10 cellular contexts compared by ENCODE assay signal in the genomic region with DNA sequence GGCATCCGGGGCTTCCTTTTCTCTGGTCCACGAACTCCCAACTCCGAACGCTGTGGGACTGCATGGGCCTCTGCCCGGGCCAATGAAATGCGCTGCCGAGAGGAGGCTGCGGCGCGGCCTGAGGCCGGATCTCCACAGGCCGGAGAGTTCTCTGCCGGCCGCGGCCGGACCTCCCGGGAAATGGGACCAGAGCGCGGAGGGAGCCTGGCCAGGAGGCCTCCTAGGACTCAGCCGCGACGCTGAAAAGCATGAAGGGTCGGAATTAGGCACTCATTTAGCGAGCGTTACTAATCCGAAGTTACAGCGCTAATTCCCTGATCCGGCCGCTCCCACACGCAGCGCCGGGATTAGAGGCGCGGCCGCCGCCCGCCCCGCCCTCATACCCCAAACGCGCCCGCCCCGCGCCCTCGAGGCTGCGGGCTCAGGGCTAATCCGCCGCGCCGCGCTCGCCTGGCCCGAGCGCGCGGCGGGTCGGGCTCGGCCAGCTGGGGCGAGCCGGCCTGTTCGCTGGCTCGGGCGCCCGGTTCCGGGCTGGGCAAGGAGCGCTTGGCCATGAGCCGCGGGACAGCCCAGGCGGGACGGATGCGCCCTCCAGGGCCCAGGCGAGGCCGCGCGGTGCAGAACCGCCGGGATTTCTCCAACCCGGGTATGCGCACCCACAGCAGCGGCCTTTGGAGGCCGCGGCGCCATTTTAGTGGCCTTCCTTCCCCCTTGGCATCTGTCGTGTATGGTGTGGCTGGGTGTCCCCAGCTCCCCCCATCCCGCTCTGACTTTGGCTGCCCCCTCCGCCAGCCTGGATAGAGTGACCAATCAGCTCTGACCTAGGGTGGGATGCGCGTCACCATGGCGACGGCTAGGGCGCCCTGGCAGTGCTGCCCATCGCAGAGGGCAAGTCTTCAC. TPM values are rescaled to one million over a fixed set of nuclear protein-coding genes. Genes with fewer than 3 reads are reported as not detected.
DNase-seq lines count a peak whose midpoint lies in the region; ATAC-seq and TF ChIP-seq lines count a peak whose summit lies in the region.
"Had no signal": no experiment of that assay in that cellular context is flagged by ENCODE, and none has a peak within 500 bp of the region (broad histone marks: within the 10 kb centered on the region; RNA-seq: fewer than 3 reads in every experiment).

No MANE protein-coding gene starts in this region.

- no peaks in the 10 kb centered on the region for H3K36me3 ChIP-seq in fibroblast of lung (ENCODE audit: control insufficient read depth, insufficient read depth, low read length)

- no peaks in the 10 kb centered on the region for H4K20me1 ChIP-seq in fibroblast of lung (ENCODE audit: control insufficient read depth, extremely low read depth, insufficient read depth, low read length)

- peak; percentile 66 for ATAC-seq in Right ventricle myocardium inferior
- ATAC-seq in HG02981 (IDR thresholded peaks at IDR 0.05; ENCODE audit: unreplicated experiment): no peak
- no peak for ATAC-seq in HG03175 (IDR thresholded peaks at IDR 0.05; ENCODE audit: unreplicated experiment)

- H2AFZ ChIP-seq in fibroblast of lung (ENCODE audit: low read length): no peak overlapping the region

- no peak overlapping the region for H3K27ac Mint-ChIP-seq in nephron progenitor cell

- peaks cover 100% of the 10 kb centered on the region for H3K27me3 Mint-ChIP-seq in nephron progenitor cell (ENCODE audit: low read depth, poor library complexity)

- TF ChIP-seq CTCF in fibroblast of lung (conservative IDR thresholded peaks at IDR 0.05 in 1 of 2, IDR thresholded peaks at IDR 0.05 in 1 of 2; ENCODE audit: low read depth in 1 of 2, low read length in 2 of 2): no peak
- no peak for TF ChIP-seq CTCF in nephron progenitor cell (IDR thresholded peaks at IDR 0.05)

- no peaks in the 10 kb centered on the region for H3K9me3 Mint-ChIP-seq in nephron progenitor cell

- H3K27ac ChIP-seq in fibroblast of lung (ENCODE audit: insufficient read depth, low read length): no peak overlapping the region

- intact Hi-C loops in Right ventricle myocardium inferior (cut with DNase I): no loop called here
- intact Hi-C loops in cardiac septum (cut with DNase I): no loop called here

- no peaks in the 10 kb centered on the region for H3K36me3 Mint-ChIP-seq in nephron progenitor cell (ENCODE audit: low read depth)

- DNase-seq in Right ventricle myocardium inferior (ENCODE audit: missing footprints): no peak
- no peak for DNase-seq in cardiac septum (ENCODE audit: low spot score)
- DNase-seq in fibroblast of lung (ENCODE audit: low read depth in 2 of 2): no peak
- DNase-seq in nephron progenitor cell: peak; percentile 42
- no peak for DNase-seq in GOT3 (lab: John Stamatoyannopoulos, UW)
- no peak for DNase-seq in DMS79 (lab: John Stamatoyannopoulos, UW)
- DNase-seq: effector memory CD4-positive, alpha-beta T cell; NCI-H69 had no signal

- H3K9ac ChIP-seq in fibroblast of lung (ENCODE audit: insufficient read depth, low read length): no peak overlapping the region

- H3K9me3 ChIP-seq in fibroblast of lung (ENCODE audit: control insufficient read depth, insufficient read depth, low read depth, low read length): no peaks in the 10 kb centered on the region

- no peak overlapping the region for H3K4me3 Mint-ChIP-seq in nephron progenitor cell

- H3K4me3 ChIP-seq in fibroblast of lung (replicated peaks in 1 of 4; ENCODE audit: control extremely low read depth in 1 of 4, insufficient read depth in 1 of 4, low read depth in 3 of 4, low read length in 4 of 4): no peak overlapping the region

- no peaks in the 10 kb centered on the region for H3K4me1 ChIP-seq in fibroblast of lung (ENCODE audit: control insufficient read depth, extremely low read depth, insufficient read depth, low read length)

- H3K27me3 ChIP-seq in fibroblast of lung (ENCODE audit: control insufficient read depth, insufficient read depth, low read length): peaks cover 87% of the 10 kb centered on the region

- H3K79me2 ChIP-seq in fibroblast of lung (ENCODE audit: control insufficient read depth, insufficient read depth, low read length): no peaks in the 10 kb centered on the region

- no peaks in the 10 kb centered on the region for H3K4me1 Mint-ChIP-seq in nephron progenitor cell

- peak overlapping the region; percentile 35 for H3K4me2 ChIP-seq in fibroblast of lung (ENCODE audit: extremely low read depth, insufficient read depth, low read length)

RNA-seq across cellular contexts. Expression of gene POLG, which starts 36.8 kb away (rescaled TPM):
- 39.7 TPM for total RNA-seq in Right ventricle myocardium inferior
- total RNA-seq in cardiac septum: 49.4 TPM
- 52.4 and 61.3 TPM in 2 replicates for total RNA-seq in fibroblast of lung
- polyA plus RNA-seq in fibroblast of lung: 20.4 and 22.7 TPM in 2 replicates
- polyA plus RNA-seq in fibroblast of lung (2012): 24.8 and 26.6 TPM in 2 replicates
- polyA minus RNA-seq in fibroblast of lung (ENCODE audit: low replicate concordance): 44.3 and 85.3 TPM in 2 replicates
